ENCODE assay signal across 11 cellular contexts in genomic region chr12:6235499-6235898, GRCh38. TPM values are rescaled to one million over a fixed set of nuclear protein-coding genes. Genes with fewer than 3 reads are reported as not detected.
DNase-seq lines count a peak whose midpoint lies in the region; ATAC-seq and TF ChIP-seq lines count a peak whose summit lies in the region.
"Had no signal": no experiment of that assay in that cellular context is flagged by ENCODE, and none has a peak within 500 bp of the region (broad histone marks: within the 10 kb centered on the region; RNA-seq: fewer than 3 reads in every experiment).

No MANE protein-coding gene starts in this region.

- no peaks in the 10 kb centered on the region for H3K36me3 Mint-ChIP-seq in glutamatergic neuron (ENCODE audit: unreplicated experiment)
- H3K36me3 Mint-ChIP-seq: activated naive CD4-positive, alpha-beta T cell treated with anti-CD3 and anti-CD28 coated beads, Interleukin-2, amount 10 ng/mL, durations not matched to agents 7 days and 5 days; natural killer cell treated with Interleukin-12 subunit alpha and Interleukin-12 subunit beta and Interleukin-15 and Interleukin-18, amount 100 ng/mL, for 72 hours had no signal

- H3K9me3 ChIP-seq in HEK293 (ENCODE audit: control insufficient read depth, insufficient read depth, low read depth, low read length) = no peaks in the 10 kb centered on the region
- no peaks in the 10 kb centered on the region for H3K9me3 ChIP-seq in gastrocnemius medialis

- CTCF ChIA-PET in HEK293 (lab: Yijun Ruan, JAX) = interaction anchor here (0.9 kb wide), 1 partner anchor 40 kb away, joined by 5 read pairs; no protein-coding TSS in a partner anchor

- TF ChIP-seq POLR2A in gastrocnemius medialis (IDR thresholded peaks at IDR 0.05) = no peak

- peak overlapping the region; percentile 9 for H3K27ac Mint-ChIP-seq in glutamatergic neuron (ENCODE audit: unreplicated experiment)
- H3K27ac Mint-ChIP-seq: activated naive CD4-positive, alpha-beta T cell treated with anti-CD3 and anti-CD28 coated beads, Interleukin-2, amount 10 ng/mL, durations not matched to agents 7 days and 5 days; natural killer cell treated with Interleukin-12 subunit alpha and Interleukin-12 subunit beta and Interleukin-15 and Interleukin-18, amount 100 ng/mL, for 72 hours had no signal

- intact Hi-C loops in gastrocnemius medialis (cut with DNase I; ENCODE audit: low total_unique reads) = no loop called here

- POLR2A ChIA-PET in HEK293 (lab: Yijun Ruan, JAX) = no interaction called here

- no peak overlapping the region for H3K4me3 Mint-ChIP-seq in glutamatergic neuron (ENCODE audit: unreplicated experiment)
- H3K4me3 Mint-ChIP-seq: activated naive CD4-positive, alpha-beta T cell treated with anti-CD3 and anti-CD28 coated beads, Interleukin-2, amount 10 ng/mL, durations not matched to agents 7 days and 5 days; natural killer cell treated with Interleukin-12 subunit alpha and Interleukin-12 subunit beta and Interleukin-15 and Interleukin-18, amount 100 ng/mL, for 72 hours had no signal

- in situ Hi-C loops in gastrocnemius medialis (cut with MboI; ENCODE audit: low sequenced_read_pairs in 4 of 4) = no loop called here

- TF ChIP-seq CTCF in HEK293 (tag by site-specific recombination; IDR thresholded peaks at IDR 0.05) (no peak), glutamatergic neuron (IDR thresholded peaks at IDR 0.05; ENCODE audit: partially characterized antibody, unreplicated experiment) (no peak), gastrocnemius medialis (IDR thresholded peaks at IDR 0.05 in 4 of 5, conservative IDR thresholded peaks at IDR 0.05 in 1 of 5) (no peak)

- peaks cover 7% of the 10 kb centered on the region for H3K27me3 Mint-ChIP-seq in glutamatergic neuron (ENCODE audit: unreplicated experiment)

- peak; percentile 83 for DNase-seq in NCI-H510A (lab: John Stamatoyannopoulos, UW)
- no peak for DNase-seq in glutamatergic neuron
- DNase-seq in gastrocnemius medialis = peak in 1 of 2 donors; percentile 47
- no peak for DNase-seq in 8988T
- DNase-seq: activated naive CD4-positive, alpha-beta T cell treated with anti-CD3 and anti-CD28 coated beads, Interleukin-2, amount 10 ng/mL, durations not matched to agents 7 days and 5 days had no signal

- H3K9me3 Mint-ChIP-seq in glutamatergic neuron (ENCODE audit: unreplicated experiment) = peaks cover 7% of the 10 kb centered on the region
- H3K9me3 Mint-ChIP-seq: activated naive CD4-positive, alpha-beta T cell treated with anti-CD3 and anti-CD28 coated beads, Interleukin-2, amount 10 ng/mL, durations not matched to agents 7 days and 5 days; natural killer cell treated with Interleukin-12 subunit alpha and Interleukin-12 subunit beta and Interleukin-15 and Interleukin-18, amount 100 ng/mL, for 72 hours had no signal

- no peaks in the 10 kb centered on the region for H3K27me3 ChIP-seq in gastrocnemius medialis

- H3K4me1 ChIP-seq in HEK293 (ENCODE audit: control insufficient read depth, insufficient read depth, low read length) (peaks cover 7% of the 10 kb centered on the region), gastrocnemius medialis (peaks cover 38 to 55% of the 10 kb centered on the region in 2 donors)

- H3K27ac ChIP-seq in HEK293 (ENCODE audit: extremely low read depth, low read depth, low read length) (peak overlapping the region; percentile 16; the same call in 1 of the 2 replicates), gastrocnemius medialis (peak overlapping the region; percentile 82 to 89 (median 86))

- H3K36me3 ChIP-seq in HEK293 (ENCODE audit: control insufficient read depth in 2 of 2, insufficient read depth in 1 of 2, low read length in 2 of 2) (peaks cover 9 to 34% of the 10 kb centered on the region in 2 experiments; a peak in 2 of 3 replicates), gastrocnemius medialis (peaks cover 0 to 23% of the 10 kb centered on the region in 2 donors)

- H3K4me3 ChIP-seq in HEK293 (ENCODE audit: low read depth, low read length) (no peak overlapping the region), gastrocnemius medialis (no peak overlapping the region)

- ATAC-seq in gastrocnemius medialis = no peak
- no peak for ATAC-seq in GM18870 (IDR thresholded peaks at IDR 0.05; ENCODE audit: unreplicated experiment)
- ATAC-seq in GM21786 (IDR thresholded peaks at IDR 0.05; ENCODE audit: unreplicated experiment) = no peak
- no peak for ATAC-seq in HG02973 (IDR thresholded peaks at IDR 0.05; ENCODE audit: unreplicated experiment)
- ATAC-seq: activated CD4-positive, CD25-positive, alpha-beta regulatory T cell treated with anti-CD3 and anti-CD28 coated beads, Interleukin-2, amount 50 U/mL, for 24 hours; natural killer cell treated with Interleukin-12 subunit alpha and Interleukin-12 subunit beta and Interleukin-15 and Interleukin-18, amount 100 ng/mL, for 72 hours had no signal

- peaks cover 40% of the 10 kb centered on the region for H3K4me1 Mint-ChIP-seq in glutamatergic neuron (ENCODE audit: low read depth, unreplicated experiment)

TF ChIP-seq in HEK293, 187 proteins besides CTCF, POLR2A, EP300 and RAD21 (continues in another document):
- TF ChIP-seq ZNF704 (tag by site-specific recombination; IDR thresholded peaks at IDR 0.05) = no peak
- no peak for TF ChIP-seq ZNF23 (tag by site-specific recombination; IDR thresholded peaks at IDR 0.05; ENCODE audit: borderline replicate concordance)
- TF ChIP-seq ZNF549 (tag by site-specific recombination; IDR thresholded peaks at IDR 0.05) = no peak
- no peak for TF ChIP-seq HOXC10 (CRISPR knock-in tag; IDR thresholded peaks at IDR 0.05)
- no peak for TF ChIP-seq ZNF335 (tag by site-specific recombination; conservative IDR thresholded peaks at IDR 0.05)
- TF ChIP-seq ZNF354C (tag by site-specific recombination; IDR thresholded peaks at IDR 0.05; ENCODE audit: borderline replicate concordance, low read depth) = no peak
- TF ChIP-seq GLIS1 (tag by site-specific recombination; IDR thresholded peaks at IDR 0.05) = peak; percentile 54; the same call in 1 of the 2 replicates
- 0 out of 2 replicates have a peak, but pooled peaks have one; percentile 47 for TF ChIP-seq ZEB2 (tag by site-specific recombination; IDR thresholded peaks at IDR 0.05)
- no peak for TF ChIP-seq SALL2 (tag by site-specific recombination; IDR thresholded peaks at IDR 0.05; ENCODE audit: borderline replicate concordance)
- TF ChIP-seq, protein P1, sequence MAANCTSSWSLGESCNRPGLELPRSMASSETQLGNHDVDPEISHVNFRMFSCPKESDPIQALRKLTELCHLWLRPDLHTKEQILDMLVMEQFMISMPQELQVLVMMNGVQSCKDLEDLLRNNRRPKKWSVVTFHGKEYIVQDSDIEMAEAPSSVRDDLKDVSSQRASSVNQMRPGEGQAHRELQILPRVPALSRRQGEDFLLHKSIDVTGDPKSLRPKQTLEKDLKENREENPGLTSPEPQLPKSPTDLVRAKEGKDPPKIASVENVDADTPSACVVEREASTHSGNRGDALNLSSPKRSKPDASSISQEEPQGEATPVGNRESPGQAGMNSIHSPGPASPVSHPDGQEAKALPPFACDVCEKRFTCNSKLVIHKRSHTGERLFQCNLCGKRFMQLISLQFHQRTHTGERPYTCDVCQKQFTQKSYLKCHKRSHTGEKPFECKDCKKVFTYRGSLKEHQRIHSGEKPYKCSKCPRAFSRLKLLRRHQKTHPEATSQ (tag by site-specific recombination; IDR thresholded peaks at IDR 0.05) = no peak
- no peak for TF ChIP-seq ZNF544 (tag by site-specific recombination; IDR thresholded peaks at IDR 0.05)
- peak; percentile 50; the same call in 1 of the 2 replicates for TF ChIP-seq WT1 (tag by site-specific recombination; IDR thresholded peaks at IDR 0.05)
- TF ChIP-seq ZFP69B (tag by site-specific recombination; IDR thresholded peaks at IDR 0.05) = peak; percentile 49; the same call in 1 of the 2 replicates
- TF ChIP-seq, protein P2, sequence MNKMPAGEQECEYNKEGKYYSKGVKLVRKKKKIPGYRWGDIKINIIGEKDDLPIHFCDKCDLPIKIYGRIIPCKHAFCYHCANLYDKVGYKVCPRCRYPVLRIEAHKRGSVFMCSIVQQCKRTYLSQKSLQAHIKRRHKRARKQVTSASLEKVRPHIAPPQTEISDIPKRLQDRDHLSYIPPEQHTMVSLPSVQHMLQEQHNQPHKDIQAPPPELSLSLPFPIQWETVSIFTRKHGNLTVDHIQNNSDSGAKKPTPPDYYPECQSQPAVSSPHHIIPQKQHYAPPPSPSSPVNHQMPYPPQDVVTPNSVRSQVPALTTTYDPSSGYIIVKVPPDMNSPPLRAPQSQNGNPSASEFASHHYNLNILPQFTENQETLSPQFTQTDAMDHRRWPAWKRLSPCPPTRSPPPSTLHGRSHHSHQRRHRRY (tag by site-specific recombination; IDR thresholded peaks at IDR 0.05) = no peak
- TF ChIP-seq ZBTB49 (tag by site-specific recombination; IDR thresholded peaks at IDR 0.05; ENCODE audit: low read depth) = no peak
- peak; percentile 24; the same call in 1 of the 2 replicates for TF ChIP-seq KLF10 (tag by site-specific recombination; IDR thresholded peaks at IDR 0.05)

RNA-seq across cellular contexts. Expression of gene CD9, which starts 35.3 kb away (rescaled TPM):
- 17.6 TPM for total RNA-seq in glutamatergic neuron (ENCODE audit: unreplicated experiment)
- 10 to 100 TPM; 26.7 to 50.6 (median 48.4) TPM for total RNA-seq in gastrocnemius medialis
